Comparison of ENCODE assay signal across 12 cellular contexts in genomic region chr6:149861603-149862423, GRCh38. TPM values are rescaled to one million over a fixed set of nuclear protein-coding genes. Genes with fewer than 3 reads are reported as not detected.
A peak's percentile ranks its signal among the peaks of the same experiment; 100 is the strongest.
DNase-seq lines count a peak whose midpoint lies in the region; ATAC-seq, FAIRE-seq and TF ChIP-seq lines count a peak whose summit lies in the region.
"Had no signal": no experiment of that assay in that cellular context is flagged by ENCODE, and none has a peak within 500 bp of the region (broad histone marks: within the 10 kb centered on the region; RNA-seq: fewer than 3 reads in every experiment).

No MANE protein-coding gene starts in this region.

- H3K4me2 ChIP-seq in IMR-90 (ENCODE audit: low read depth, low read length), result peak overlapping the region; percentile 90

- H4K91ac ChIP-seq in IMR-90 (ENCODE audit: insufficient read depth, low read depth, low read length), result peak overlapping the region; percentile 90

- H3K9me3 Mint-ChIP-seq in CD8-positive, alpha-beta memory T cell, result no peaks in the 10 kb centered on the region
- no peaks in the 10 kb centered on the region for H3K9me3 Mint-ChIP-seq in dendritic cell treated with granulocyte-macrophage colony-stimulating factor and Interleukin-4, amounts not matched to agents 40 ng/mL and 50 ng/mL, for 4 days
- H3K9me3 Mint-ChIP-seq in natural killer cell treated with Interleukin-12 subunit alpha and Interleukin-12 subunit beta and Interleukin-15 and Interleukin-18, amount 100 ng/mL, for 72 hours, result no peaks in the 10 kb centered on the region

- CTCF ChIA-PET in CD8-positive, alpha-beta memory T cell (lab: Charles Lee), result interaction anchor here (1.2 kb wide), 1 partner anchor 26 kb away, joined by 3 read pairs; no protein-coding TSS in a partner anchor
- CTCF ChIA-PET in IMR-90 (lab: Yijun Ruan, JAX), result interaction anchor here (0.6 to 1.4 kb wide), 5 partner anchors 18 to 363 kb away, joined by 3 to 7 read pairs (median 3); no protein-coding TSS in a partner anchor

- H2BK20ac ChIP-seq in IMR-90 (ENCODE audit: low read depth, low read length), result peak overlapping the region; percentile 93

- H3K4ac ChIP-seq in IMR-90 (ENCODE audit: low read depth, low read length), result peak overlapping the region; percentile 88

- DNase-seq in CD8-positive, alpha-beta memory T cell, result no peak
- DNase-seq in IMR-90, result peak; percentile 69
- DNase-seq in natural killer cell treated with Interleukin-12 subunit alpha and Interleukin-12 subunit beta and Interleukin-15 and Interleukin-18, amount 100 ng/mL, for 72 hours (ENCODE audit: low spot score), result no peak
- DNase-seq in NCI-H82 treated with DMSO at 0.1 percent for 48 hours (lab: John Stamatoyannopoulos, UW; ENCODE audit: unreplicated experiment), result no peak
- DNase-seq in NCI-H2171 treated with DMSO at 0.1 percent for 48 hours (lab: John Stamatoyannopoulos, UW), result no peak
- no peak for DNase-seq in RCC 7860 (ENCODE audit: low spot score)
- DNase-seq: cortex of kidney, NCI-H1092, SIG-M5 had no signal

- peak overlapping the region; percentile 86 for H2BK120ac ChIP-seq in IMR-90 (ENCODE audit: low read depth, low read length)

- 17% methylated on average over 3 of the region's 14 CpGs; no CpG with 5 or more reads in 1 of the 2 experiments for WGBS in IMR-90 (ENCODE audit: extremely low coverage in 2 of 2, insufficient read length in 1 of 2), 2 experiments

- H3K56ac ChIP-seq in IMR-90 (ENCODE audit: extremely low read depth, insufficient read depth, low read length), result peak overlapping the region; percentile 58; the same call in 1 of the 2 replicates

- H3K4me3 ChIP-seq in CD8-positive, alpha-beta memory T cell (ENCODE audit: low read length), result no peak overlapping the region
- peak overlapping the region; percentile 9; the same call in 1 of the 2 replicates for H3K4me3 ChIP-seq in IMR-90 (ENCODE audit: insufficient read depth, low read depth, low read length)

- peak overlapping the region; percentile 17 for H4K5ac ChIP-seq in IMR-90 (ENCODE audit: low read depth, low read length)

- H2BK15ac ChIP-seq in IMR-90 (ENCODE audit: low read depth, low read length), result peak overlapping the region; percentile 95; the same call in 2 of the 3 replicates

- peak overlapping the region; percentile 52 for H2AFZ ChIP-seq in IMR-90 (replicated peaks; ENCODE audit: low read length, poor library complexity)

- H3K4me1 Mint-ChIP-seq in CD8-positive, alpha-beta memory T cell, result peaks cover 8 to 14% (median 12%) of the 10 kb centered on the region in 3 donors
- peaks cover 14% of the 10 kb centered on the region for H3K4me1 Mint-ChIP-seq in dendritic cell treated with granulocyte-macrophage colony-stimulating factor and Interleukin-4, amounts not matched to agents 40 ng/mL and 50 ng/mL, for 4 days (ENCODE audit: low read depth)
- H3K4me1 Mint-ChIP-seq in natural killer cell treated with Interleukin-12 subunit alpha and Interleukin-12 subunit beta and Interleukin-15 and Interleukin-18, amount 100 ng/mL, for 72 hours (ENCODE audit: low read depth in 2 of 2), result peaks cover 11 to 16% of the 10 kb centered on the region in 2 donors

- H3K9me3 ChIP-seq in CD8-positive, alpha-beta memory T cell (ENCODE audit: low read length), result no peaks in the 10 kb centered on the region
- no peaks in the 10 kb centered on the region for H3K9me3 ChIP-seq in IMR-90 (ENCODE audit: control insufficient read depth, insufficient read depth, low read length)

- peaks cover 9 to 45% of the 10 kb centered on the region in 2 donors for H3K27me3 Mint-ChIP-seq in CD8-positive, alpha-beta memory T cell
- H3K27me3 Mint-ChIP-seq in dendritic cell treated with granulocyte-macrophage colony-stimulating factor and Interleukin-4, amounts not matched to agents 40 ng/mL and 50 ng/mL, for 4 days, result peaks cover 7% of the 10 kb centered on the region
- peaks cover 19 to 29% of the 10 kb centered on the region in 2 donors for H3K27me3 Mint-ChIP-seq in natural killer cell treated with Interleukin-12 subunit alpha and Interleukin-12 subunit beta and Interleukin-15 and Interleukin-18, amount 100 ng/mL, for 72 hours

- H2AK9ac ChIP-seq in IMR-90 (replicated peaks; ENCODE audit: low read depth, low read length, poor library complexity), result peak overlapping the region; percentile 30

- no peaks in the 10 kb centered on the region for H3K36me3 ChIP-seq in CD8-positive, alpha-beta memory T cell (ENCODE audit: insufficient read depth, low read length)
- H3K36me3 ChIP-seq in IMR-90 (ENCODE audit: control insufficient read depth, insufficient read depth, low read length), result peaks cover 3% of the 10 kb centered on the region; the same call in 1 of the 2 replicates

- BruUV-seq in IMR-90 (replicated peaks; lab: Mats Ljungman, UMichigan), result no TSS peak

- H2AK5ac ChIP-seq in IMR-90 (ENCODE audit: low read depth, low read length), result peak overlapping the region; percentile 90

- no peak overlapping the region for H3K27ac ChIP-seq in CD8-positive, alpha-beta memory T cell (ENCODE audit: low read depth, low read length)
- H3K27ac ChIP-seq in IMR-90 (ENCODE audit: insufficient read depth, low read length), result peak overlapping the region; percentile 78

- peaks cover 16% of the 10 kb centered on the region for H4K20me1 ChIP-seq in IMR-90 (ENCODE audit: insufficient read depth, low read length)

- peaks cover 12% of the 10 kb centered on the region for H3K4me1 ChIP-seq in CD8-positive, alpha-beta memory T cell (ENCODE audit: insufficient read depth, low read length)
- peaks cover 27% of the 10 kb centered on the region for H3K4me1 ChIP-seq in IMR-90 (ENCODE audit: control insufficient read depth, insufficient read depth, low read length)

- H4K8ac ChIP-seq in IMR-90 (ENCODE audit: low read depth in 2 of 2, low read length in 2 of 2), result peak overlapping the region; percentile 4 to 71; a peak in 2 of 4 replicates

- H3K14ac ChIP-seq in IMR-90 (replicated peaks; ENCODE audit: low read depth, low read length), result peak overlapping the region; percentile 45

- peaks cover 12 to 39% of the 10 kb centered on the region in 2 experiments for H3K79me1 ChIP-seq in IMR-90 (ENCODE audit: low read depth in 1 of 2, low read length in 2 of 2)

- no peak for FAIRE-seq in RCC 7860 (lab: Jason Lieb, UNC)

- no peak overlapping the region for H3K27ac Mint-ChIP-seq in CD8-positive, alpha-beta memory T cell
- no peak overlapping the region for H3K27ac Mint-ChIP-seq in dendritic cell treated with granulocyte-macrophage colony-stimulating factor and Interleukin-4, amounts not matched to agents 40 ng/mL and 50 ng/mL, for 4 days
- H3K27ac Mint-ChIP-seq in natural killer cell treated with Interleukin-12 subunit alpha and Interleukin-12 subunit beta and Interleukin-15 and Interleukin-18, amount 100 ng/mL, for 72 hours, result no peak overlapping the region

- no peaks in the 10 kb centered on the region for H3K27me3 ChIP-seq in CD8-positive, alpha-beta memory T cell (ENCODE audit: insufficient read depth, low read length, poor library complexity, severe bottlenecking)
- no peaks in the 10 kb centered on the region for H3K27me3 ChIP-seq in IMR-90 (ENCODE audit: control insufficient read depth, insufficient read depth, low read length)

- TF ChIP-seq RAD21 in IMR-90 (IDR thresholded peaks at IDR 0.05; ENCODE audit: low read length), result no peak

- no peak for TF ChIP-seq CTCF in IMR-90 (conservative IDR thresholded peaks at IDR 0.05; ENCODE audit: low read depth, low read length)

- peak overlapping the region; percentile 87 for H2BK5ac ChIP-seq in IMR-90 (ENCODE audit: low read depth, low read length, poor library complexity, severe bottlenecking)

- peak overlapping the region; percentile 98 for H3K23ac ChIP-seq in IMR-90 (ENCODE audit: low read depth, low read length)

- in situ Hi-C loops in IMR-90 (cut with MboI; ENCODE audit: low sequenced_read_pairs), result no loop called here

- dilution Hi-C loops in IMR-90 (cut with HindIII; ENCODE audit: low sequenced_read_pairs, unreplicated experiment), result no loop called here

- peaks cover 13% of the 10 kb centered on the region for H3K9me1 ChIP-seq in IMR-90 (ENCODE audit: insufficient read depth, low read length)

- POLR2A ChIA-PET in CD8-positive, alpha-beta memory T cell (lab: Charles Lee), result no interaction called here
- POLR2A ChIA-PET in IMR-90 (lab: Charles Lee; ENCODE audit: unreplicated experiment), result no interaction called here

- TF ChIP-seq POLR2A in IMR-90 (IDR thresholded peaks at IDR 0.05; ENCODE audit: low read depth, low read length), result no peak; the same call in 1 of the 2 replicates

- peak overlapping the region; percentile 52 for H3K9ac ChIP-seq in IMR-90 (ENCODE audit: low read depth, low read length)

- intact Hi-C loops in IMR-90 (cut with micrococcal nuclease), result loop anchor here (1.0 kb wide), 1 partner anchor 28 kb away; no protein-coding TSS in a partner anchor
- intact Hi-C loops in dendritic cell treated with granulocyte-macrophage colony-stimulating factor and Interleukin-4, amounts not matched to agents 40 ng/mL and 50 ng/mL, for 4 days (cut with micrococcal nuclease), result no loop called here

- no peaks in the 10 kb centered on the region for H3K36me3 Mint-ChIP-seq in CD8-positive, alpha-beta memory T cell
- H3K36me3 Mint-ChIP-seq in dendritic cell treated with granulocyte-macrophage colony-stimulating factor and Interleukin-4, amounts not matched to agents 40 ng/mL and 50 ng/mL, for 4 days (ENCODE audit: low read depth), result no peaks in the 10 kb centered on the region
- no peaks in the 10 kb centered on the region for H3K36me3 Mint-ChIP-seq in natural killer cell treated with Interleukin-12 subunit alpha and Interleukin-12 subunit beta and Interleukin-15 and Interleukin-18, amount 100 ng/mL, for 72 hours

- peak overlapping the region; percentile 51 for H3K18ac ChIP-seq in IMR-90 (ENCODE audit: low read depth, low read length)

- ATAC-seq in IMR-90 (ENCODE audit: low read depth) (peak; percentile 1), HG03460 (IDR thresholded peaks at IDR 0.05; ENCODE audit: unreplicated experiment) (no peak)
- no peak for ATAC-seq in natural killer cell treated with Interleukin-12 subunit alpha and Interleukin-12 subunit beta and Interleukin-15 and Interleukin-18, amount 100 ng/mL, for 72 hours

- peak overlapping the region; percentile 7 to 83 (median 51) for H3K4me3 Mint-ChIP-seq in CD8-positive, alpha-beta memory T cell
- peak overlapping the region; percentile 20 for H3K4me3 Mint-ChIP-seq in dendritic cell treated with granulocyte-macrophage colony-stimulating factor and Interleukin-4, amounts not matched to agents 40 ng/mL and 50 ng/mL, for 4 days
- peak overlapping the region; percentile 79 for H3K4me3 Mint-ChIP-seq in natural killer cell treated with Interleukin-12 subunit alpha and Interleukin-12 subunit beta and Interleukin-15 and Interleukin-18, amount 100 ng/mL, for 72 hours

RNA-seq across cellular contexts. Expression of gene LRP11, which starts 2.3 kb away (rescaled TPM):
- 1 to 10 TPM; 5.5 to 5.9 TPM for total RNA-seq in CD8-positive, alpha-beta memory T cell
- polyA plus RNA-seq in CD8-positive, alpha-beta memory T cell, result 1.1 TPM
- 63.8 and 74.7 TPM in 2 replicates for total RNA-seq in IMR-90 (2012; rRNA removed)
- 46.5 and 48.8 TPM in 2 replicates for polyA plus RNA-seq in IMR-90 (2012; rRNA removed)
- 17.7 and 33.4 TPM in 2 replicates for polyA plus RNA-seq in IMR-90 (2012; cell fraction: cytosol; rRNA removed)
- polyA plus RNA-seq in IMR-90 (2012; cell fraction: nucleus; rRNA removed; ENCODE audit: low replicate concordance), result 21.3 and 25.1 TPM in 2 replicates
- 1 to 10 TPM; 1.6 to 2.9 TPM for total RNA-seq in natural killer cell treated with Interleukin-12 subunit alpha and Interleukin-12 subunit beta and Interleukin-15 and Interleukin-18, amount 100 ng/mL, for 72 hours

RNA-seq across cellular contexts. Expression of gene RAET1E, which starts 36.1 kb away (rescaled TPM):
- not detected for total RNA-seq in CD8-positive, alpha-beta memory T cell
- polyA plus RNA-seq in CD8-positive, alpha-beta memory T cell, result not detected
- total RNA-seq in IMR-90 (2012; rRNA removed), result not detected in 2 replicates
- not detected in 2 replicates for polyA plus RNA-seq in IMR-90 (2012; rRNA removed)
- polyA plus RNA-seq in IMR-90 (2012; cell fraction: cytosol; rRNA removed), result 0.02 TPM in 1 of 2 replicates, not detected in the other
- 0.16 TPM in 1 of 2 replicates, not detected in the other for polyA plus RNA-seq in IMR-90 (2012; cell fraction: nucleus; rRNA removed; ENCODE audit: low replicate concordance)
- not detected for total RNA-seq in natural killer cell treated with Interleukin-12 subunit alpha and Interleukin-12 subunit beta and Interleukin-15 and Interleukin-18, amount 100 ng/mL, for 72 hours
- total RNA-seq: renal cortical epithelial cell had no signal

Comparison
In these comparisons a context has a peak if more than half of its experiments do, and no peak if none do; other contexts are left out.
1. H3K4me3 Mint-ChIP-seq: peak in every context shown above with its lines; median percentile 79 in natural killer cell treated with Interleukin-12 subunit alpha and Interleukin-12 subunit beta and Interleukin-15 and Interleukin-18, amount 100 ng/mL, for 72 hours; 51 in CD8-positive, alpha-beta memory T cell; 20 in dendritic cell treated with granulocyte-macrophage colony-stimulating factor and Interleukin-4, amounts not matched to agents 40 ng/mL and 50 ng/mL, for 4 days.